ENCODE assay signal across 27 cellular contexts in genomic region chr5:169443249-169443784, GRCh38.
"Had no signal": no experiment of that assay in that cellular context is flagged by ENCODE, and none has a peak within 500 bp of the region (broad histone marks: within the 10 kb centered on the region; RNA-seq: fewer than 3 reads in every experiment).

No MANE protein-coding gene starts in this region.

- H3K27ac ChIP-seq: colonic mucosa, epithelial cell of prostate, gastrocnemius medialis, left ventricle myocardium inferior, right atrium auricular region, spleen, upper lobe of right lung had no signal

- H3K9me3 Mint-ChIP-seq: activated B cell treated with CpG ODN at 0.5 μM for 24 hours; activated CD8-positive, alpha-beta T cell treated with anti-CD3 and anti-CD28 coated beads for 36 hours; activated naive CD4-positive, alpha-beta T cell treated with anti-CD3 and anti-CD28 coated beads, Interleukin-2, amount 50 U/mL, for 24 hours; activated naive CD8-positive, alpha-beta T cell treated with anti-CD3 and anti-CD28 coated beads, Interleukin-2, amount 50 U/mL, for 24 hours; activated T-cell treated with anti-CD3 and anti-CD28 coated beads, Interleukin-2, amount 50 U/mL, for 4 hours; activated T-helper 2 cell treated with anti-CD3 and anti-CD28 coated beads, Interferon-gamma antibody, Interleukin-2, Interleukin-4, amounts not matched to agents 10 μg/mL and 5 μg/mL and 100 μg/mL, durations not matched to agents 14 hours and 24 hours and 36 hours; central memory CD8-positive, alpha-beta T cell; naive thymus-derived CD8-positive, alpha-beta T cell; neural crest cell; stimulated activated effector memory CD8-positive, alpha-beta T cell treated with anti-CD3 and anti-CD28 coated beads, Interleukin-12 subunit alpha, Interleukin-12 subunit beta, amount 100 ng/mL, for 72 hours; stimulated activated naive CD8-positive, alpha-beta T cell treated with anti-CD3 and anti-CD28 coated beads, Interleukin-15, amount 100 ng/mL, for 72 hours had no signal

- DNase-seq: activated B cell treated with CpG ODN at 0.5 μM for 24 hours; activated CD4-positive, alpha-beta T cell treated with anti-CD3 and anti-CD28 coated beads, Interleukin-2, amount 50 U/mL, for 1 hour; activated CD8-positive, alpha-beta T cell treated with anti-CD3 and anti-CD28 coated beads for 36 hours; activated naive CD8-positive, alpha-beta T cell treated with anti-CD3 and anti-CD28 coated beads, Interleukin-2, amount 50 U/mL, for 24 hours; activated T-cell treated with anti-CD3 and anti-CD28 coated beads, Interleukin-2, amount 50 U/mL, for 4 hours; anterior cingulate cortex; colonic mucosa; effector CD8-positive, alpha-beta T cell; esophagus squamous epithelium; gastrocnemius medialis; left ventricle myocardium inferior; mammary epithelial cell; midbrain; naive thymus-derived CD8-positive, alpha-beta T cell; nucleus accumbens; spleen; stimulated activated CD4-positive, alpha-beta T cell treated with anti-CD3 and anti-CD28 coated beads, Interleukin-2, amount 100 ng/mL, for 48 hours; stimulated activated naive CD8-positive, alpha-beta T cell treated with anti-CD3 and anti-CD28 coated beads, Interleukin-15, amount 100 ng/mL, for 72 hours; thyroid gland; upper lobe of right lung had no signal

- H3K4me1 ChIP-seq: colonic mucosa, gastrocnemius medialis, spleen, upper lobe of right lung had no signal

- ATAC-seq: activated CD8-positive, alpha-beta T cell treated with anti-CD3 and anti-CD28 coated beads for 36 hours; activated naive CD8-positive, alpha-beta T cell treated with anti-CD3 and anti-CD28 coated beads, Interleukin-2, amount 50 U/mL, for 24 hours; activated T-cell treated with anti-CD3 and anti-CD28 coated beads, Interleukin-2, amount 50 U/mL, for 4 hours; gastrocnemius medialis; naive thymus-derived CD8-positive, alpha-beta T cell; stimulated activated effector memory CD8-positive, alpha-beta T cell treated with anti-CD3 and anti-CD28 coated beads, Interleukin-12 subunit alpha, Interleukin-12 subunit beta, amount 100 ng/mL, for 72 hours; stimulated activated naive CD8-positive, alpha-beta T cell treated with anti-CD3 and anti-CD28 coated beads, Interleukin-15, amount 100 ng/mL, for 72 hours; upper lobe of right lung had no signal

- H3K27me3 ChIP-seq: colonic mucosa, gastrocnemius medialis, right atrium auricular region, thyroid gland had no signal

- H3K36me3 ChIP-seq: colonic mucosa, esophagus squamous epithelium, gastrocnemius medialis, left ventricle myocardium inferior, right atrium auricular region, spleen, thyroid gland, upper lobe of right lung had no signal

- H3K27ac Mint-ChIP-seq: activated B cell treated with CpG ODN at 0.5 μM for 24 hours; activated CD8-positive, alpha-beta T cell treated with anti-CD3 and anti-CD28 coated beads for 36 hours; activated naive CD4-positive, alpha-beta T cell treated with anti-CD3 and anti-CD28 coated beads, Interleukin-2, amount 50 U/mL, for 24 hours; activated naive CD8-positive, alpha-beta T cell treated with anti-CD3 and anti-CD28 coated beads, Interleukin-2, amount 50 U/mL, for 24 hours; activated T-helper 2 cell treated with anti-CD3 and anti-CD28 coated beads, Interferon-gamma antibody, Interleukin-2, Interleukin-4, amounts not matched to agents 10 μg/mL and 5 μg/mL and 100 μg/mL, durations not matched to agents 14 hours and 24 hours and 36 hours; naive thymus-derived CD8-positive, alpha-beta T cell; stimulated activated effector memory CD8-positive, alpha-beta T cell treated with anti-CD3 and anti-CD28 coated beads, Interleukin-12 subunit alpha, Interleukin-12 subunit beta, amount 100 ng/mL, for 72 hours; stimulated activated naive CD8-positive, alpha-beta T cell treated with anti-CD3 and anti-CD28 coated beads, Interleukin-15, amount 100 ng/mL, for 72 hours had no signal

- H3K4me3 ChIP-seq: colonic mucosa, esophagus squamous epithelium, gastrocnemius medialis, left ventricle myocardium inferior, right atrium auricular region, spleen, thyroid gland, upper lobe of right lung had no signal

- H3K9me3 ChIP-seq: colonic mucosa, esophagus squamous epithelium, gastrocnemius medialis, left ventricle myocardium inferior, right atrium auricular region, spleen, thyroid gland, upper lobe of right lung had no signal

- H3K4me3 Mint-ChIP-seq: activated B cell treated with CpG ODN at 0.5 μM for 24 hours; activated CD8-positive, alpha-beta T cell treated with anti-CD3 and anti-CD28 coated beads for 36 hours; activated naive CD4-positive, alpha-beta T cell treated with anti-CD3 and anti-CD28 coated beads, Interleukin-2, amount 50 U/mL, for 24 hours; activated naive CD8-positive, alpha-beta T cell treated with anti-CD3 and anti-CD28 coated beads, Interleukin-2, amount 50 U/mL, for 24 hours; activated T-cell treated with anti-CD3 and anti-CD28 coated beads, Interleukin-2, amount 50 U/mL, for 4 hours; central memory CD8-positive, alpha-beta T cell; naive thymus-derived CD8-positive, alpha-beta T cell; neural crest cell; stimulated activated effector memory CD8-positive, alpha-beta T cell treated with anti-CD3 and anti-CD28 coated beads, Interleukin-12 subunit alpha, Interleukin-12 subunit beta, amount 100 ng/mL, for 72 hours; stimulated activated naive CD8-positive, alpha-beta T cell treated with anti-CD3 and anti-CD28 coated beads, Interleukin-15, amount 100 ng/mL, for 72 hours had no signal

- H3K36me3 Mint-ChIP-seq: activated naive CD4-positive, alpha-beta T cell treated with anti-CD3 and anti-CD28 coated beads, Interleukin-2, amount 50 U/mL, for 24 hours; naive thymus-derived CD8-positive, alpha-beta T cell; stimulated activated effector memory CD8-positive, alpha-beta T cell treated with anti-CD3 and anti-CD28 coated beads, Interleukin-12 subunit alpha, Interleukin-12 subunit beta, amount 100 ng/mL, for 72 hours had no signal

- H3K4me1 Mint-ChIP-seq: activated B cell treated with CpG ODN at 0.5 μM for 24 hours; activated naive CD4-positive, alpha-beta T cell treated with anti-CD3 and anti-CD28 coated beads, Interleukin-2, amount 50 U/mL, for 24 hours; activated naive CD8-positive, alpha-beta T cell treated with anti-CD3 and anti-CD28 coated beads, Interleukin-2, amount 50 U/mL, for 24 hours; central memory CD8-positive, alpha-beta T cell; naive thymus-derived CD8-positive, alpha-beta T cell; neural crest cell; stimulated activated effector memory CD8-positive, alpha-beta T cell treated with anti-CD3 and anti-CD28 coated beads, Interleukin-12 subunit alpha, Interleukin-12 subunit beta, amount 100 ng/mL, for 72 hours; stimulated activated naive CD8-positive, alpha-beta T cell treated with anti-CD3 and anti-CD28 coated beads, Interleukin-15, amount 100 ng/mL, for 72 hours had no signal
